Comparison of ENCODE assay signal across 12 cellular contexts in genomic region chr10:43679509-43679908, GRCh38. TPM values are rescaled to one million over a fixed set of nuclear protein-coding genes. Genes with fewer than 3 reads are reported as not detected.
A peak's percentile ranks its signal among the peaks of the same experiment; 100 is the strongest.
DNase-seq lines count a peak whose midpoint lies in the region; ATAC-seq, FAIRE-seq and TF ChIP-seq lines count a peak whose summit lies in the region.
"Had no signal": no experiment of that assay in that cellular context is flagged by ENCODE, and none has a peak within 500 bp of the region (broad histone marks: within the 10 kb centered on the region; RNA-seq: fewer than 3 reads in every experiment).

No MANE protein-coding gene starts in this region.

- no peaks in the 10 kb centered on the region for H3K79me2 ChIP-seq in HepG2 (ENCODE audit: insufficient read depth, low read length)
- H3K79me2 ChIP-seq: hepatocyte had no signal

- H2AFZ ChIP-seq in HepG2 (ENCODE audit: low read length) = no peak overlapping the region
- H2AFZ ChIP-seq: hepatocyte had no signal

- WGBS in HepG2 (ENCODE audit: low lambda C conversion rate) = 5% methylated on average over 3 of the region's 7 CpGs
- WGBS in thyroid gland, 2 donors = 25 to 28% methylated on average over 7 of the region's 7 CpGs

- intact Hi-C loops in HepG2 (cut with micrococcal nuclease; ENCODE audit: unreplicated experiment) (no loop called here), thyroid gland (cut with DNase I) (no loop called here)

- H3K9me3 ChIP-seq in MG63 (peaks cover 16% of the 10 kb centered on the region), HepG2 (ENCODE audit: low read length) (no peaks in the 10 kb centered on the region), thyroid gland (no peaks in the 10 kb centered on the region)

- FAIRE-seq in HepG2 (lab: Jason Lieb, UNC) (no peak), D721Med (lab: Jason Lieb, UNC) (no peak)

- H3K4me3 Mint-ChIP-seq in chondrocyte (ENCODE audit: unreplicated experiment) (no peak overlapping the region), glutamatergic neuron (ENCODE audit: unreplicated experiment) (no peak overlapping the region)

- BruUV-seq in HepG2 (replicated peaks; lab: Mats Ljungman, UMichigan) = no TSS peak

- H3K36me3 Mint-ChIP-seq in chondrocyte (ENCODE audit: low read depth) (no peaks in the 10 kb centered on the region), glutamatergic neuron (ENCODE audit: unreplicated experiment) (no peaks in the 10 kb centered on the region)

- no peak overlapping the region for H3K27ac ChIP-seq in HepG2 (ENCODE audit: extremely low read length, insufficient read depth, low read length)
- H3K27ac ChIP-seq in thyroid gland = no peak overlapping the region
- H3K27ac ChIP-seq: hepatocyte had no signal

- no peaks in the 10 kb centered on the region for H3K27me3 Mint-ChIP-seq in chondrocyte (ENCODE audit: low read depth)
- no peaks in the 10 kb centered on the region for H3K27me3 Mint-ChIP-seq in glutamatergic neuron (ENCODE audit: unreplicated experiment)

- ATAC-seq in HepG2 = no peak

- no peak for TF ChIP-seq RAD21 in HepG2 (CRISPR knock-in tag; IDR thresholded peaks at IDR 0.05)

- no peak for TF ChIP-seq POLR2A in HepG2 (IDR thresholded peaks at IDR 0.05; ENCODE audit: insufficient read depth in 1 of 2, low read depth in 2 of 2, low read length in 2 of 2)
- TF ChIP-seq POLR2A in thyroid gland (IDR thresholded peaks at IDR 0.05) = no peak

- CTCF ChIA-PET in HepG2 (lab: Yijun Ruan, JAX; ENCODE audit: low intra/inter-chr PET ratio, low total read pairs) = no interaction called here

- no peaks in the 10 kb centered on the region for H4K20me1 ChIP-seq in HepG2 (ENCODE audit: insufficient read depth, low read length)

- DNase-seq in MG63 (peak; percentile 85), chondrocyte (ENCODE audit: low spot score) (peak; percentile 32), HepG2 (ENCODE audit: low spot score) (no peak), thyroid gland (peak; percentile 96), glutamatergic neuron (no peak), GF-D8 (lab: John Stamatoyannopoulos, UW) (no peak), D721Med (ENCODE audit: insufficient read length, low spot score) (no peak)
- no peak for DNase-seq in stimulated activated CD4-positive, alpha-beta T cell treated with anti-CD3 and anti-CD28 coated beads, Interleukin-12 subunit alpha, Interleukin-12 subunit beta, amount 100 ng/mL, for 4 hours
- DNase-seq: activated naive CD4-positive, alpha-beta T cell treated with Interleukin-2 at 50 U/mL for 16 hours; dermis blood vessel endothelial cell; NCI-H1048 had no signal

- TF ChIP-seq CTCF in chondrocyte (IDR thresholded peaks at IDR 0.05) (no peak), HepG2 (CRISPR knock-in tag; IDR thresholded peaks at IDR 0.05) (no peak), thyroid gland (IDR thresholded peaks at IDR 0.05) (no peak), glutamatergic neuron (IDR thresholded peaks at IDR 0.05; ENCODE audit: partially characterized antibody, unreplicated experiment) (no peak), D721Med (IDR thresholded peaks at IDR 0.05; ENCODE audit: insufficient read depth, missing control alignments) (no peak)

- TF ChIP-seq EP300 in HepG2 (IDR thresholded peaks at IDR 0.05; ENCODE audit: low read depth in 2 of 2, low read length in 2 of 2) (no peak), HepG2 (CRISPR knock-in tag; IDR thresholded peaks at IDR 0.05; ENCODE audit: borderline replicate concordance) (no peak)

- H3K4me1 ChIP-seq in HepG2 (ENCODE audit: insufficient read depth, low read length) (no peaks in the 10 kb centered on the region), thyroid gland (peaks cover 0 to 8% of the 10 kb centered on the region in 2 donors)

- H3K4me3 ChIP-seq in MG63 (no peak overlapping the region), HepG2 (replicated peaks in 1 of 3; ENCODE audit: insufficient read depth in 1 of 3, low read depth in 2 of 3, low read length in 3 of 3) (no peak overlapping the region), thyroid gland (replicated peaks in 1 of 3) (no peak overlapping the region)
- H3K4me3 ChIP-seq: hepatocyte had no signal

- H3K27me3 ChIP-seq in MG63 (no peaks in the 10 kb centered on the region), HepG2 (ENCODE audit: control insufficient read depth in 1 of 2, insufficient read depth in 2 of 2, low read length in 2 of 2) (peaks cover 0 to 7% of the 10 kb centered on the region in 2 experiments; a peak in 1 of 5 replicates), thyroid gland (no peaks in the 10 kb centered on the region)
- H3K27me3 ChIP-seq: hepatocyte had no signal

- POLR2A ChIA-PET in HepG2 (lab: Yijun Ruan, JAX) = no interaction called here

- in situ Hi-C loops in HepG2 (cut with HindIII; ENCODE audit: extremely low pct_ligation_motif_present, low pct_unique_long_range_greater_than_20kb) = no loop called here

- H3K4me2 ChIP-seq in HepG2 (ENCODE audit: low read depth, low read length) = no peak overlapping the region
- H3K4me2 ChIP-seq: hepatocyte had no signal

- H3K36me3 ChIP-seq in MG63 (no peaks in the 10 kb centered on the region), HepG2 (replicated peaks in 1 of 2; ENCODE audit: control insufficient read depth in 1 of 2, insufficient read depth in 2 of 2, low read length in 2 of 2) (no peaks in the 10 kb centered on the region), thyroid gland (no peaks in the 10 kb centered on the region)

- H3K9ac ChIP-seq in HepG2 (ENCODE audit: insufficient read depth, low read depth, low read length) = no peak overlapping the region

- H3K9me3 Mint-ChIP-seq in chondrocyte (ENCODE audit: low read depth) (peaks cover 4% of the 10 kb centered on the region), glutamatergic neuron (ENCODE audit: unreplicated experiment) (peaks cover 3% of the 10 kb centered on the region)

- H3K27ac Mint-ChIP-seq in chondrocyte (ENCODE audit: unreplicated experiment) (no peak overlapping the region), glutamatergic neuron (ENCODE audit: unreplicated experiment) (no peak overlapping the region)

- peaks cover 4% of the 10 kb centered on the region for H3K4me1 Mint-ChIP-seq in chondrocyte (ENCODE audit: low read depth)
- H3K4me1 Mint-ChIP-seq in glutamatergic neuron (ENCODE audit: low read depth, unreplicated experiment) = no peaks in the 10 kb centered on the region

TF ChIP-seq in HepG2, 621 proteins besides CTCF, POLR2A, EP300 and RAD21 (continues in another document):
- no peak for TF ChIP-seq ELK4 (CRISPR knock-in tag; IDR thresholded peaks at IDR 0.05; ENCODE audit: borderline replicate concordance)
- TF ChIP-seq, protein P1, sequence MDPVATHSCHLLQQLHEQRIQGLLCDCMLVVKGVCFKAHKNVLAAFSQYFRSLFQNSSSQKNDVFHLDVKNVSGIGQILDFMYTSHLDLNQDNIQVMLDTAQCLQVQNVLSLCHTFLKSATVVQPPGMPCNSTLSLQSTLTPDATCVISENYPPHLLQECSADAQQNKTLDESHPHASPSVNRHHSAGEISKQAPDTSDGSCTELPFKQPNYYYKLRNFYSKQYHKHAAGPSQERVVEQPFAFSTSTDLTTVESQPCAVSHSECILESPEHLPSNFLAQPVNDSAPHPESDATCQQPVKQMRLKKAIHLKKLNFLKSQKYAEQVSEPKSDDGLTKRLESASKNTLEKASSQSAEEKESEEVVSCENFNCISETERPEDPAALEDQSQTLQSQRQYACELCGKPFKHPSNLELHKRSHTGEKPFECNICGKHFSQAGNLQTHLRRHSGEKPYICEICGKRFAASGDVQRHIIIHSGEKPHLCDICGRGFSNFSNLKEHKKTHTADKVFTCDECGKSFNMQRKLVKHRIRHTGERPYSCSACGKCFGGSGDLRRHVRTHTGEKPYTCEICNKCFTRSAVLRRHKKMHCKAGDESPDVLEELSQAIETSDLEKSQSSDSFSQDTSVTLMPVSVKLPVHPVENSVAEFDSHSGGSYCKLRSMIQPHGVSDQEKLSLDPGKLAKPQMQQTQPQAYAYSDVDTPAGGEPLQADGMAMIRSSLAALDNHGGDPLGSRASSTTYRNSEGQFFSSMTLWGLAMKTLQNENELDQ (CRISPR knock-in tag; IDR thresholded peaks at IDR 0.05; ENCODE audit: borderline replicate concordance) = no peak

RNA-seq across cellular contexts. Expression of gene ZNF32, which starts 30.8 kb away (rescaled TPM):
- total RNA-seq in MG63 (2014; rRNA removed; shearing (Covaris generic); ENCODE audit: low replicate concordance) = 70.6 and 72.7 TPM in 2 replicates
- 35.4 to 41.1 TPM (median 40.3 TPM) in 3 replicates for total RNA-seq in chondrocyte
- total RNA-seq in HepG2 (2016; rRNA removed; fragmentation: Illumina TruSeq; extraction: Trizol) = 16.9 and 18.0 TPM in 2 replicates
- total RNA-seq in HepG2 (2016; cell fraction: cytosol; rRNA removed; fragmentation: Illumina TruSeq; extraction: Trizol; ENCODE audit: low read depth) = 30.1 and 34.6 TPM in 2 replicates
- 12.6 and 14.4 TPM in 2 replicates for total RNA-seq in HepG2 (2016; cell fraction: insoluble cytoplasmic fraction; rRNA removed; fragmentation: Illumina TruSeq; extraction: Trizol)
- 38.2 and 44.1 TPM in 2 replicates for total RNA-seq in HepG2 (2016; cell fraction: membrane; rRNA removed; fragmentation: Illumina TruSeq; extraction: Trizol)
- 8.3 and 10.0 TPM in 2 replicates for total RNA-seq in HepG2 (2016; cell fraction: nucleus; rRNA removed; fragmentation: Illumina TruSeq; extraction: Trizol)
- 12.5 and 12.7 TPM in 2 replicates for polyA plus RNA-seq in HepG2 (2011; rRNA removed)
- 6.1 and 9.4 TPM in 2 replicates for polyA plus RNA-seq in HepG2 (2011; cell fraction: cytosol; rRNA removed)
- polyA plus RNA-seq in HepG2 (2011; cell fraction: nucleus; rRNA removed) = 8.5 and 12.5 TPM in 2 replicates
- 7.3 and 8.5 TPM in 2 replicates for polyA plus RNA-seq in HepG2 (2012)
- 30.5 and 38.2 TPM in 2 replicates for polyA plus RNA-seq in HepG2 (2016; cell fraction: cytosol; fragmentation: Illumina TruSeq; extraction: Trizol; ENCODE audit: low read depth)
- polyA plus RNA-seq in HepG2 (2016; cell fraction: insoluble cytoplasmic fraction; fragmentation: Illumina TruSeq; extraction: Trizol; ENCODE audit: low read depth) = 13.8 and 16.9 TPM in 2 replicates
- 28.0 and 35.4 TPM in 2 replicates for polyA plus RNA-seq in HepG2 (2016; cell fraction: membrane; fragmentation: Illumina TruSeq; extraction: Trizol; ENCODE audit: low read depth)
- 19.3 and 22.0 TPM in 2 replicates for polyA plus RNA-seq in HepG2 (2016; cell fraction: nucleus; fragmentation: Illumina TruSeq; extraction: Trizol; ENCODE audit: insufficient read depth, low read depth)
- polyA minus RNA-seq in HepG2 (2011; rRNA and poly(A)+ RNA removed; ENCODE audit: low replicate concordance) = 2.9 and 3.6 TPM in 2 replicates
- 1.5 and 1.6 TPM in 2 replicates for polyA minus RNA-seq in HepG2 (2011; cell fraction: cytosol; rRNA and poly(A)+ RNA removed)
- polyA minus RNA-seq in HepG2 (2011; cell fraction: nucleus; rRNA and poly(A)+ RNA removed) = 4.0 and 4.4 TPM in 2 replicates
- 10 to 100 TPM; 28.9 to 63.3 (median 48.4) TPM for total RNA-seq in thyroid gland
- total RNA-seq in glutamatergic neuron (ENCODE audit: unreplicated experiment) = 32.1 TPM

Comparison
In these comparisons a context has a peak if more than half of its experiments do, and no peak if none do; other contexts are left out.
1. DNase-seq: peak in MG63 (single experiment), chondrocyte (single experiment) and thyroid gland (2 of 2); none in HepG2 (single experiment), glutamatergic neuron (single experiment), stimulated activated CD4-positive, alpha-beta T cell treated with anti-CD3 and anti-CD28 coated beads, Interleukin-12 subunit alpha, Interleukin-12 subunit beta, amount 100 ng/mL, for 4 hours (single experiment), GF-D8 (single experiment) and D721Med (single experiment).